Comparison of ENCODE assay signal across 2 cellular contexts in genomic region chr12:64767495-64767894, GRCh38.
TF ChIP-seq lines count a peak whose summit lies in the region.

No MANE protein-coding gene starts in this region.

TF ChIP-seq in HepG2, 621 proteins besides CTCF, POLR2A, EP300 and RAD21:
- peak; percentile 54 for TF ChIP-seq ATF7 (IDR thresholded peaks at IDR 0.05)
- TF ChIP-seq ATF7 (CRISPR knock-in tag; IDR thresholded peaks at IDR 0.05) = no peak
- TF ChIP-seq TOE1 (CRISPR knock-in tag; IDR thresholded peaks at IDR 0.05) = no peak

TF ChIP-seq in K562, 482 proteins besides CTCF, POLR2A, EP300 and RAD21:
- TF ChIP-seq HOMEZ (CRISPR knock-in tag; IDR thresholded peaks at IDR 0.05) (no peak), ZNF445 (CRISPR knock-in tag; IDR thresholded peaks at IDR 0.05; ENCODE audit: low read depth) (no peak), ZNF740 (CRISPR knock-in tag; IDR thresholded peaks at IDR 0.05) (no peak), ZNF740 (tag; IDR thresholded peaks at IDR 0.05) (peak in 1 of 2 experiments; percentile 69; a peak in 2 of 4 replicates), PRPF4 (IDR thresholded peaks at IDR 0.05; ENCODE audit: insufficient read depth, low read depth, low read length, poor library complexity, severe bottlenecking) (no peak), ATF3 (IDR thresholded peaks at IDR 0.05) (0 out of 2 replicates have a peak, but pooled peaks have one; percentile 52), ATF3 (CRISPR knock-in tag; conservative IDR thresholded peaks at IDR 0.05) (no peak), ID3 (CRISPR knock-in tag; IDR thresholded peaks at IDR 0.05) (no peak), ID3 (tag; IDR thresholded peaks at IDR 0.05) (no peak), ZNF57 (CRISPR knock-in tag; IDR thresholded peaks at IDR 0.05) (no peak), TFAP4 (CRISPR knock-in tag; IDR thresholded peaks at IDR 0.05; ENCODE audit: borderline replicate concordance) (no peak), HIVEP1 (CRISPR knock-in tag; IDR thresholded peaks at IDR 0.05) (no peak), ARID3A (IDR thresholded peaks at IDR 0.05; ENCODE audit: borderline replicate concordance, low read depth, low read length) (no peak), ZNF586 (CRISPR knock-in tag; conservative IDR thresholded peaks at IDR 0.05) (no peak), RBFOX2 (IDR thresholded peaks at IDR 0.05; ENCODE audit: low read depth, low read length) (no peak), CCAR2 (IDR thresholded peaks at IDR 0.05; ENCODE audit: low read depth, low read length) (no peak), ZFP91 (CRISPR knock-in tag; IDR thresholded peaks at IDR 0.05) (no peak), ARID1B (IDR thresholded peaks at IDR 0.05) (0 out of 2 replicates have a peak, but pooled peaks have one; percentile 15), ZNF212 (CRISPR knock-in tag; IDR thresholded peaks at IDR 0.05) (no peak), ZNF217 (CRISPR knock-in tag; IDR thresholded peaks at IDR 0.05) (no peak), TEAD2 (tag; IDR thresholded peaks at IDR 0.05) (no peak), SETDB1 (IDR thresholded peaks at IDR 0.05; ENCODE audit: low read length) (no peak), RB1 (IDR thresholded peaks at IDR 0.05; ENCODE audit: low read depth) (no peak), VEZF1 (CRISPR knock-in tag; IDR thresholded peaks at IDR 0.05) (peak; percentile 69), JUND (IDR thresholded peaks at IDR 0.05; ENCODE audit: borderline replicate concordance, low read depth, low read length) (peak; percentile 48), JUND (tag; IDR thresholded peaks at IDR 0.05; ENCODE audit: borderline replicate concordance, low read depth, low read length) (no peak), CHD7 (IDR thresholded peaks at IDR 0.05; ENCODE audit: low read depth, low read length) (no peak), DPF2 (IDR thresholded peaks at IDR 0.05) (no peak), HDAC2 (IDR thresholded peaks at IDR 0.05) (no peak), OTX1 (CRISPR knock-in tag; IDR thresholded peaks at IDR 0.05) (no peak), ATF7 (IDR thresholded peaks at IDR 0.05) (peak; percentile 34; the same call in 1 of the 2 replicates), ZNF384 (IDR thresholded peaks at IDR 0.05; ENCODE audit: low read depth, low read length) (no peak), ZC3H4 (CRISPR knock-in tag; IDR thresholded peaks at IDR 0.05; ENCODE audit: borderline replicate concordance) (no peak), ZNF224 (CRISPR knock-in tag; IDR thresholded peaks at IDR 0.05) (no peak), GTF2B (IDR thresholded peaks at IDR 0.05; ENCODE audit: extremely low read depth, insufficient read length) (no peak)
